Comparison of ENCODE assay signal across 12 cellular contexts in genomic region chr5:39014544-39014943, GRCh38. TPM values are rescaled to one million over a fixed set of nuclear protein-coding genes. Genes with fewer than 3 reads are reported as not detected.
DNase-seq lines count a peak whose midpoint lies in the region; ATAC-seq and FAIRE-seq lines count a peak whose summit lies in the region.
"Had no signal": no experiment of that assay in that cellular context is flagged by ENCODE, and none has a peak within 500 bp of the region (broad histone marks: within the 10 kb centered on the region; RNA-seq: fewer than 3 reads in every experiment).

No MANE protein-coding gene starts in this region.

- FAIRE-seq in small intestine (lab: Jason Lieb, UNC): peak; percentile 82
- FAIRE-seq: GM18507 had no signal

- ATAC-seq in left ventricle myocardium superior (peak; percentile 91), HG03045 (IDR thresholded peaks at IDR 0.05; ENCODE audit: unreplicated experiment) (no peak)

- peaks cover 0 to 6% of the 10 kb centered on the region in 2 donors for H3K4me1 ChIP-seq in small intestine (ENCODE audit: control insufficient read depth in 2 of 2, insufficient read depth in 1 of 2, low read depth in 1 of 2, low read length in 1 of 2)

- no peak overlapping the region for H3K4me3 ChIP-seq in small intestine (ENCODE audit: low read depth in 1 of 2, low read length in 2 of 2)

- H3K27me3 ChIP-seq in small intestine (ENCODE audit: control insufficient read depth in 2 of 2, insufficient read depth in 2 of 2, low read length in 2 of 2): no peaks in the 10 kb centered on the region

- H3K9me3 ChIP-seq in small intestine (ENCODE audit: control insufficient read depth, low read depth): no peaks in the 10 kb centered on the region

- peak; percentile 44 for DNase-seq in GM03348 (ENCODE audit: low spot score)
- peak; percentile 80 for DNase-seq in astrocyte of the hippocampus (ENCODE audit: low read depth, low spot score)
- no peak for DNase-seq in left ventricle myocardium superior
- no peak for DNase-seq in small intestine
- DNase-seq in COLO829 (ENCODE audit: low spot score): no peak
- DNase-seq in stimulated activated naive CD4-positive, alpha-beta T cell treated with Interleukin-2 at 50 U/mL for 16 hours (lab: John Stamatoyannopoulos, UW): no peak
- no peak for DNase-seq in NCI-H2081 (lab: John Stamatoyannopoulos, UW)
- DNase-seq: activated CD4-positive, alpha-beta memory T cell treated with anti-CD3 and anti-CD28 coated beads for 36 hours; NCI-H526; SW 1271 had no signal

- WGBS in small intestine, 3 donors: 71 to 85% (median 75%) methylated on average over 2 of the region's 2 CpGs

- H3K36me3 ChIP-seq in small intestine (ENCODE audit: control insufficient read depth in 2 of 2, insufficient read depth in 2 of 2, low read length in 2 of 2): peaks cover 0 to 14% of the 10 kb centered on the region in 2 donors

- intact Hi-C loops in left ventricle myocardium superior (cut with micrococcal nuclease): loop anchor here (5.0 kb wide), 1 partner anchor 58 kb away; the partner anchor contains the start of gene RICTOR

- H3K27ac ChIP-seq in small intestine (ENCODE audit: low read depth in 1 of 2, low read length in 1 of 2): no peak overlapping the region

RNA-seq across cellular contexts. Expression of gene RICTOR, which starts 59.7 kb away (rescaled TPM):
- total RNA-seq in left ventricle myocardium superior: 27.5 TPM
- 1 to 10 TPM; 2.4 to 3.6 (median 3.1) TPM for polyA plus RNA-seq in small intestine

Comparison
In these comparisons a context has a peak if more than half of its experiments do, and no peak if none do; other contexts are left out.
1. DNase-seq: peak in GM03348 (single experiment) and astrocyte of the hippocampus (single experiment); none in left ventricle myocardium superior (single experiment), small intestine (single experiment), COLO829 (single experiment), stimulated activated naive CD4-positive, alpha-beta T cell treated with Interleukin-2 at 50 U/mL for 16 hours (single experiment) and NCI-H2081 (0 of 2).